ENCODE assay signal across 19 cellular contexts in the genomic region with DNA sequence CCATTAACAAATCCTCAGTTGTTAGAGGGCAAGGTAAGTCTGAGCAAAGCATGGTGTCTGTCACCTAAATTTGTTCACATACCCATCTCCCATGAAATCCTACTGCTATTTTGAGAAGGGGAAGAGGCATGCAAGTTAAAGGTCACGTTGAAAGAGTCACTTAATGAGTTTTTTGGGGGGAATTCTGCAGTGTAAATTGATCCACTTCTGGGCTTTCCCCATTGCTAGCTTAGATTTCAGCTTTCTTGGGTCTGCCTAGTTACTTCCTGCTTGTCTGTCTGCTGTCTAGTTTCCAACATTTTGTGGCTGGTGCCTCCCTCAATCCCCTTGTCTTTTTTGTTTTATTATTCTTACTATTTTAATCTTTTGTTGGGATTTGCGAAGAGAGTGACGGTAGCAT.
DNase-seq lines count a peak whose midpoint lies in the region; ATAC-seq, FAIRE-seq and TF ChIP-seq lines count a peak whose summit lies in the region.
"Had no signal": no experiment of that assay in that cellular context is flagged by ENCODE, and none has a peak within 500 bp of the region (broad histone marks: within the 10 kb centered on the region; RNA-seq: fewer than 3 reads in every experiment).

No MANE protein-coding gene starts in this region.

- no peak for TF ChIP-seq CTCF in GM10266 (IDR thresholded peaks at IDR 0.05; ENCODE audit: control insufficient read depth, insufficient read depth, low read depth, missing control alignments)

- no peak for FAIRE-seq in HTR-8/SVneo (lab: Jason Lieb, UNC)
- FAIRE-seq: D721Med, keratinocyte, small intestine had no signal

- ATAC-seq in GM19351 (IDR thresholded peaks at IDR 0.05; ENCODE audit: unreplicated experiment) (peak; percentile 56), HG03045 (IDR thresholded peaks at IDR 0.05; ENCODE audit: unreplicated experiment) (peak; percentile 51)
- ATAC-seq: naive thymus-derived CD8-positive, alpha-beta T cell had no signal

- peak; percentile 10 for DNase-seq in GM10266 (ENCODE audit: extremely low spot score)
- DNase-seq in fibroblast of peridontal ligament (ENCODE audit: extremely low read depth), result peak; percentile 2
- no peak for DNase-seq in RKO (ENCODE audit: low spot score)
- no peak for DNase-seq in HTR-8/SVneo (ENCODE audit: insufficient read length, low spot score)
- no peak for DNase-seq in NCI-H1417 treated with DMSO at 0.1 percent for 48 hours (lab: John Stamatoyannopoulos, UW)
- DNase-seq in OCI-M1 (lab: John Stamatoyannopoulos, UW), result no peak
- DNase-seq: activated gamma-delta T cell; anterior cingulate cortex; naive thymus-derived CD8-positive, alpha-beta T cell; NCI-H187 treated with DMSO at 0.1 percent for 48 hours; NCI-H446; SIG-M5; small intestine; stimulated activated CD4-positive, alpha-beta T cell treated with anti-CD3 and anti-CD28 coated beads, Interleukin-4, amount 100 ng/mL, for 4 hours; transverse colon had no signal

Comparison
In these comparisons a context has a peak if more than half of its experiments do, and no peak if none do; other contexts are left out.
1. DNase-seq: peak in GM10266 (single experiment) and fibroblast of peridontal ligament (single experiment); none in RKO (single experiment), HTR-8/SVneo (single experiment), NCI-H1417 treated with DMSO at 0.1 percent for 48 hours (single experiment) and OCI-M1 (single experiment).